In genomic region chr6:122248001-122248669, GRCh38 we compare ENCODE assay signal across 24 cellular contexts.
"Had no signal": no experiment of that assay in that cellular context is flagged by ENCODE, and none has a peak within 500 bp of the region (broad histone marks: within the 10 kb centered on the region; RNA-seq: fewer than 3 reads in every experiment).

No MANE protein-coding gene starts in this region.

- H3K9me3 ChIP-seq: neutrophil, ovary had no signal

- H3K9me3 Mint-ChIP-seq: neural crest cell, type B pancreatic cell had no signal

- H3K4me3 ChIP-seq: heart right ventricle, hepatocyte, left lung, lower lobe of right lung, ovary, right atrium auricular region, right lobe of liver, skin epidermis, tibial nerve, vagina had no signal

- H3K27ac ChIP-seq: heart right ventricle, hepatocyte, left lung, lower lobe of right lung, neutrophil, ovary, right atrium auricular region, right lobe of liver, skin epidermis, tibial nerve, vagina had no signal

- H3K4me2 ChIP-seq: hepatocyte had no signal

- H3K27me3 Mint-ChIP-seq: naive thymus-derived CD8-positive, alpha-beta T cell; progenitor cell of endocrine pancreas; stimulated activated naive B cell treated with anti-CD40 and anti-IgM and Interleukin-4, amounts not matched to agents 10 μg/mL and 1 μg/mL and 100 μg/mL, for 72 hours; stimulated activated naive CD8-positive, alpha-beta T cell treated with anti-CD3 and anti-CD28 coated beads, Interleukin-15, Interleukin-2, amounts not matched to agents 100 ng/mL and 50 ng/mL, for 24 hours; type B pancreatic cell had no signal

- H3K36me3 ChIP-seq: heart right ventricle, left lung, lower lobe of right lung, neutrophil, ovary, right atrium auricular region, right lobe of liver, tibial nerve, vagina had no signal

- DNase-seq: heart right ventricle; left colon; lower lobe of right lung; mammary epithelial cell; mesenchymal stem cell; naive thymus-derived CD8-positive, alpha-beta T cell; occipital lobe; ovary; stimulated activated CD4-positive, alpha-beta T cell treated with anti-CD3 and anti-CD28 coated beads, Interleukin-4, amount 100 ng/mL, for 24 hours; stimulated activated naive B cell treated with anti-CD40 and anti-IgM and Interleukin-4, amounts not matched to agents 10 μg/mL and 1 μg/mL and 100 μg/mL, for 72 hours; substantia nigra had no signal

- ATAC-seq: heart right ventricle; left colon; left lung; lower lobe of right lung; naive thymus-derived CD8-positive, alpha-beta T cell; stimulated activated naive B cell treated with anti-CD40 and anti-IgM and Interleukin-4, amounts not matched to agents 10 μg/mL and 1 μg/mL and 100 μg/mL, for 72 hours had no signal

- H3K4me3 Mint-ChIP-seq: naive thymus-derived CD8-positive, alpha-beta T cell; nephron; neural crest cell; stimulated activated naive B cell treated with anti-CD40 and anti-IgM and Interleukin-4, amounts not matched to agents 10 μg/mL and 1 μg/mL and 100 μg/mL, for 72 hours; stimulated activated naive CD8-positive, alpha-beta T cell treated with anti-CD3 and anti-CD28 coated beads, Interleukin-15, Interleukin-2, amounts not matched to agents 100 ng/mL and 50 ng/mL, for 24 hours; type B pancreatic cell had no signal

- H3K79me2 ChIP-seq: hepatocyte had no signal

- H3K27ac Mint-ChIP-seq: naive thymus-derived CD8-positive, alpha-beta T cell; nephron; progenitor cell of endocrine pancreas; stimulated activated naive B cell treated with anti-CD40 and anti-IgM and Interleukin-4, amounts not matched to agents 10 μg/mL and 1 μg/mL and 100 μg/mL, for 72 hours; stimulated activated naive CD8-positive, alpha-beta T cell treated with anti-CD3 and anti-CD28 coated beads, Interleukin-15, Interleukin-2, amounts not matched to agents 100 ng/mL and 50 ng/mL, for 24 hours; type B pancreatic cell had no signal

- H3K36me3 Mint-ChIP-seq: stimulated activated naive B cell treated with anti-CD40 and anti-IgM and Interleukin-4, amounts not matched to agents 10 μg/mL and 1 μg/mL and 100 μg/mL, for 72 hours; type B pancreatic cell had no signal

- H2AFZ ChIP-seq: hepatocyte had no signal

- H3K27me3 ChIP-seq: heart right ventricle, hepatocyte, left lung, neutrophil, ovary, right atrium auricular region, right lobe of liver, tibial nerve, vagina had no signal

- H3K4me1 ChIP-seq: heart right ventricle, left lung, lower lobe of right lung, right atrium auricular region, right lobe of liver, tibial nerve, vagina had no signal

- H3K4me1 Mint-ChIP-seq: naive thymus-derived CD8-positive, alpha-beta T cell; nephron; neural crest cell; stimulated activated naive B cell treated with anti-CD40 and anti-IgM and Interleukin-4, amounts not matched to agents 10 μg/mL and 1 μg/mL and 100 μg/mL, for 72 hours had no signal
